ENCODE assay signal across 12 cellular contexts in the genomic region with DNA sequence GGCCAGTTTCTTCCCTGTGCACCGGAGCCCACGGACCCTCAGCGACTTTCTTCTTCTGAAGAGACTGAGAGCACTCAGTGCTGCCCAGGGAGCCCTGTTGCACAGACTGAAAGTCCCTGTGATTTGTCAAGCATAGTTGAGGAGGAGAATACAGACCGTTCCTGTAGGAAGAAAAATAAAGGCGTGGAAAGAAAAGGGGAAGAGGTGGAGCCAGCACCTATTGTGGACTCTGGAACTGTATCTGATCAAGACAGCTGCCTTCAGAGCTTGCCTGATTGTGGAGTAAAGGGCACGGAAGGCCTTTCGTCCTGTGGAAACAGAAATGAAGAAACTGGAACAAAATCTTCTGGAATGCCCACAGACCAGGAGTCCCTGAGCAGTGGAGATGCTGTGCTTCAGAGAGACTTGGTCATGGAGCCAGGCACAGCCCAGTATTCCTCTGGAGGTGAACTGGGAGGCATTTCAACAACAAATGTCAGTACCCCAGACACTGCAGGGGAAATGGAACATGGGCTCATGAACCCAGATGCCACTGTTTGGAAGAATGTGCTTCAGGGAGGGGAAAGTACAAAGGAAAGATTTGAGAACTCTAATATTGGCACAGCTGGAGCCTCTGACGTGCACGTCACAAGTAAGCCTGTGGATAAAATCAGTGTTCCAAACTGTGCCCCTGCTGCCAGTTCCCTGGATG.
DNase-seq lines count a peak whose midpoint lies in the region; FAIRE-seq and TF ChIP-seq lines count a peak whose summit lies in the region.
"Had no signal": no experiment of that assay in that cellular context is flagged by ENCODE, and none has a peak within 500 bp of the region (broad histone marks: within the 10 kb centered on the region; RNA-seq: fewer than 3 reads in every experiment).

No MANE protein-coding gene starts in this region.

- H3K36me3 Mint-ChIP-seq in activated CD4-positive, alpha-beta memory T cell treated with anti-CD3 and anti-CD28 coated beads, Interleukin-2, amount 10 ng/mL, durations not matched to agents 7 days and 5 days (ENCODE audit: low read depth), result peaks cover 65% of the 10 kb centered on the region
- peaks cover 44% of the 10 kb centered on the region for H3K36me3 Mint-ChIP-seq in activated CD4-positive, alpha-beta memory T cell treated with anti-CD3 and anti-CD28 coated beads for 36 hours
- H3K36me3 Mint-ChIP-seq in type B pancreatic cell, result peaks cover 41% of the 10 kb centered on the region

- in situ Hi-C loops in mammary epithelial cell (cut with MboI; ENCODE audit: low sequenced_read_pairs in 2 of 2), result no loop called here

- no peaks in the 10 kb centered on the region for H3K9me3 ChIP-seq in mammary epithelial cell (replicated peaks; ENCODE audit: insufficient read depth, low read length)

- dilution Hi-C loops in mammary epithelial cell (cut with HindIII; ENCODE audit: low sequenced_read_pairs), result no loop called here

- no peak overlapping the region for H3K27ac ChIP-seq in mammary epithelial cell (ENCODE audit: insufficient read depth, low read depth, low read length)

- peak overlapping the region; percentile 51 for H3K27ac Mint-ChIP-seq in activated CD4-positive, alpha-beta memory T cell treated with anti-CD3 and anti-CD28 coated beads, Interleukin-2, amount 10 ng/mL, durations not matched to agents 7 days and 5 days
- no peak overlapping the region for H3K27ac Mint-ChIP-seq in activated CD4-positive, alpha-beta memory T cell treated with anti-CD3 and anti-CD28 coated beads for 36 hours
- H3K27ac Mint-ChIP-seq in type B pancreatic cell, result peak overlapping the region; percentile 64

- H2AFZ ChIP-seq in mammary epithelial cell (ENCODE audit: low read depth, low read length), result no peak overlapping the region

- H3K4me1 Mint-ChIP-seq in activated CD4-positive, alpha-beta memory T cell treated with anti-CD3 and anti-CD28 coated beads, Interleukin-2, amount 10 ng/mL, durations not matched to agents 7 days and 5 days, result peaks cover 56% of the 10 kb centered on the region
- H3K4me1 Mint-ChIP-seq in activated CD4-positive, alpha-beta memory T cell treated with anti-CD3 and anti-CD28 coated beads for 36 hours (ENCODE audit: low read depth), result peaks cover 52% of the 10 kb centered on the region
- peaks cover 24% of the 10 kb centered on the region for H3K4me1 Mint-ChIP-seq in type B pancreatic cell (ENCODE audit: unreplicated experiment)

- no peaks in the 10 kb centered on the region for H3K27me3 ChIP-seq in mammary epithelial cell (ENCODE audit: insufficient read depth, low read length)

- TF ChIP-seq POLR2A in H54 (IDR thresholded peaks at IDR 0.05; ENCODE audit: low read depth, low read length), result no peak

- POLR2A ChIA-PET in activated CD4-positive, alpha-beta memory T cell treated with anti-CD3 and anti-CD28 coated beads, Interleukin-2, amount 10 ng/mL, durations not matched to agents 7 days and 5 days (lab: Charles Lee), result no interaction called here
- POLR2A ChIA-PET in activated CD4-positive, alpha-beta memory T cell treated with anti-CD3 and anti-CD28 coated beads for 36 hours (lab: Charles Lee), result no interaction called here

- no peak overlapping the region for H3K4me3 ChIP-seq in mammary epithelial cell (replicated peaks in 1 of 3; ENCODE audit: insufficient read depth in 1 of 3, low read depth in 2 of 3, low read length in 3 of 3)

- TSS peak; percentile 27 for BruUV-seq in mammary epithelial cell (replicated peaks; lab: Mats Ljungman, UMichigan)

- H3K27me3 Mint-ChIP-seq in activated CD4-positive, alpha-beta memory T cell treated with anti-CD3 and anti-CD28 coated beads, Interleukin-2, amount 10 ng/mL, durations not matched to agents 7 days and 5 days, result no peaks in the 10 kb centered on the region
- H3K27me3 Mint-ChIP-seq in activated CD4-positive, alpha-beta memory T cell treated with anti-CD3 and anti-CD28 coated beads for 36 hours, result no peaks in the 10 kb centered on the region
- H3K27me3 Mint-ChIP-seq in type B pancreatic cell, result no peaks in the 10 kb centered on the region

- DNase-seq in activated CD4-positive, alpha-beta memory T cell treated with anti-CD3 and anti-CD28 coated beads, Interleukin-2, amount 10 ng/mL, durations not matched to agents 7 days and 5 days, result no peak
- no peak for DNase-seq in activated CD4-positive, alpha-beta memory T cell treated with anti-CD3 and anti-CD28 coated beads for 36 hours
- DNase-seq in mammary epithelial cell (no peak), mucosa of gallbladder (ENCODE audit: low spot score) (peak; percentile 75), type B pancreatic cell (ENCODE audit: extremely low spot score, unreplicated experiment) (no peak), hypothalamus (lab: John Stamatoyannopoulos, UW) (no peak), H54 (ENCODE audit: insufficient read length, low spot score) (no peak), posterior vena cava (ENCODE audit: low spot score) (no peak)
- DNase-seq: effector CD4-positive, alpha-beta T cell; NCI-H2029; T1000 had no signal

- TF ChIP-seq CTCF in mammary epithelial cell (conservative IDR thresholded peaks at IDR 0.05 in 1 of 2, IDR thresholded peaks at IDR 0.05 in 1 of 2; ENCODE audit: extremely low read depth in 1 of 2, insufficient read depth in 1 of 2, low read depth in 1 of 2, low read length in 2 of 2), result no peak
- no peak for TF ChIP-seq CTCF in type B pancreatic cell (conservative IDR thresholded peaks at IDR 0.05)

- no peaks in the 10 kb centered on the region for H4K20me1 ChIP-seq in mammary epithelial cell (ENCODE audit: insufficient read depth, low read length)

- CTCF ChIA-PET in activated CD4-positive, alpha-beta memory T cell treated with anti-CD3 and anti-CD28 coated beads, Interleukin-2, amount 10 ng/mL, durations not matched to agents 7 days and 5 days (lab: Charles Lee), result no interaction called here
- CTCF ChIA-PET in activated CD4-positive, alpha-beta memory T cell treated with anti-CD3 and anti-CD28 coated beads for 36 hours (lab: Charles Lee), result interaction anchor here (1.2 kb wide), 1 partner anchor 104 kb away, joined by 3 read pairs; no protein-coding TSS in a partner anchor
- CTCF ChIA-PET in mammary epithelial cell (lab: Charles Lee; ENCODE audit: low non-redundant PET), result no interaction called here

- H3K9me3 Mint-ChIP-seq in activated CD4-positive, alpha-beta memory T cell treated with anti-CD3 and anti-CD28 coated beads, Interleukin-2, amount 10 ng/mL, durations not matched to agents 7 days and 5 days, result no peaks in the 10 kb centered on the region
- no peaks in the 10 kb centered on the region for H3K9me3 Mint-ChIP-seq in activated CD4-positive, alpha-beta memory T cell treated with anti-CD3 and anti-CD28 coated beads for 36 hours
- H3K9me3 Mint-ChIP-seq in type B pancreatic cell, result no peaks in the 10 kb centered on the region

- H3K4me3 Mint-ChIP-seq in activated CD4-positive, alpha-beta memory T cell treated with anti-CD3 and anti-CD28 coated beads, Interleukin-2, amount 10 ng/mL, durations not matched to agents 7 days and 5 days, result no peak overlapping the region
- no peak overlapping the region for H3K4me3 Mint-ChIP-seq in activated CD4-positive, alpha-beta memory T cell treated with anti-CD3 and anti-CD28 coated beads for 36 hours
- H3K4me3 Mint-ChIP-seq in type B pancreatic cell, result peak overlapping the region; percentile 56

- H3K79me2 ChIP-seq in mammary epithelial cell (ENCODE audit: insufficient read depth, low read length), result peaks cover 46% of the 10 kb centered on the region

- peaks cover 26% of the 10 kb centered on the region for H3K36me3 ChIP-seq in mammary epithelial cell (ENCODE audit: insufficient read depth, low read length)

- no peak overlapping the region for H3K9ac ChIP-seq in mammary epithelial cell (ENCODE audit: insufficient read depth, low read length)

- H3K4me2 ChIP-seq in mammary epithelial cell (ENCODE audit: insufficient read depth, low read depth, low read length), result no peak overlapping the region

- peaks cover 3% of the 10 kb centered on the region for H3K4me1 ChIP-seq in mammary epithelial cell (ENCODE audit: insufficient read depth, low read length)

- intact Hi-C loops in activated CD4-positive, alpha-beta memory T cell treated with anti-CD3 and anti-CD28 coated beads for 36 hours (cut with micrococcal nuclease), result no loop called here
- intact Hi-C loops in mammary epithelial cell (cut with micrococcal nuclease) (no loop called here), posterior vena cava (cut with DNase I) (no loop called here)

- WGBS in mammary epithelial cell (ENCODE audit: low coverage, missing lambda C conversion rate), result 80% methylated on average over 7 of the region's 9 CpGs

- no peak for FAIRE-seq in H54 (lab: Jason Lieb, UNC)
- FAIRE-seq: GM18507 had no signal
